ENCODE assay signal across 8 cellular contexts in genomic region chr2:130920417-130921030, GRCh38.
DNase-seq lines count a peak whose midpoint lies in the region; ATAC-seq and TF ChIP-seq lines count a peak whose summit lies in the region.

No MANE protein-coding gene starts in this region.

- no peak overlapping the region for H2BK15ac ChIP-seq in H9 (ENCODE audit: low read depth, low read length)

- no peak overlapping the region for H2AK5ac ChIP-seq in H9 (ENCODE audit: insufficient read length, low read length)

- H4K20me1 ChIP-seq in H9 (ENCODE audit: control insufficient read depth, insufficient read depth, insufficient read length), result no peaks in the 10 kb centered on the region

- H3K23ac ChIP-seq in H9 (ENCODE audit: insufficient read length, low read depth, low read length), result no peak overlapping the region

- H3K9me3 ChIP-seq in H9 (ENCODE audit: control insufficient read depth, low read depth, low read length) (no peaks in the 10 kb centered on the region), endodermal cell (ENCODE audit: control insufficient read depth, low read length) (no peaks in the 10 kb centered on the region)

- H3K4me2 ChIP-seq in H9 (ENCODE audit: insufficient read depth, insufficient read length, low read length), result no peak overlapping the region

- H3K27me3 ChIP-seq in H9 (ENCODE audit: insufficient read depth, low read length) (no peaks in the 10 kb centered on the region; the same call in 1 of the 2 replicates), endodermal cell (ENCODE audit: control insufficient read depth, insufficient read depth, low read length, poor library complexity, severe bottlenecking) (no peaks in the 10 kb centered on the region)

- no peaks in the 10 kb centered on the region for H3K79me1 ChIP-seq in H9 (ENCODE audit: insufficient read depth, low read depth, low read length, poor library complexity, severe bottlenecking)

- TF ChIP-seq POLR2A in GM18505 (IDR thresholded peaks at IDR 0.05; ENCODE audit: borderline replicate concordance, extremely low read depth, insufficient read depth, insufficient read length), result no peak

- no CpG with 5 or more reads among the region's 6 CpGs for WGBS in H9 (ENCODE audit: extremely low coverage, insufficient read length, low lambda C conversion rate)
- WGBS in endodermal cell (ENCODE audit: insufficient coverage in 1 of 2, insufficient read length in 1 of 2), 2 experiments, result 45 to 53% methylated on average over 4 to 6 of the region's 6 CpGs

- no peaks in the 10 kb centered on the region for H3K27me3 Mint-ChIP-seq in H9 (ENCODE audit: low read depth)
- peaks cover 2% of the 10 kb centered on the region for H3K27me3 Mint-ChIP-seq in activated CD8-positive, alpha-beta T cell treated with anti-CD3 and anti-CD28 coated beads, Interleukin-2, amount 10 ng/mL, durations not matched to agents 7 days and 5 days (ENCODE audit: low read depth)
- H3K27me3 Mint-ChIP-seq in endodermal cell (ENCODE audit: insufficient read depth), result peaks cover 11% of the 10 kb centered on the region
- H3K27me3 Mint-ChIP-seq in mesothelial cell of epicardium (ENCODE audit: low read depth), result no peaks in the 10 kb centered on the region

- H3K4me1 ChIP-seq in H9 (ENCODE audit: insufficient read depth, low read length), result no peaks in the 10 kb centered on the region
- no peaks in the 10 kb centered on the region for H3K4me1 ChIP-seq in endodermal cell (ENCODE audit: control insufficient read depth, insufficient read depth, low read length)

- H4K91ac ChIP-seq in H9 (ENCODE audit: insufficient read length, low read depth, low read length), result no peak overlapping the region

- H3K27ac Mint-ChIP-seq in H9, result peak overlapping the region in 1 of 3 experiments; percentile 17; a peak in 1 of 7 replicates
- H3K27ac Mint-ChIP-seq in activated CD8-positive, alpha-beta T cell treated with anti-CD3 and anti-CD28 coated beads, Interleukin-2, amount 10 ng/mL, durations not matched to agents 7 days and 5 days, result no peak overlapping the region
- no peak overlapping the region for H3K27ac Mint-ChIP-seq in endodermal cell
- no peak overlapping the region for H3K27ac Mint-ChIP-seq in mesothelial cell of epicardium

- no peak overlapping the region for H2BK120ac ChIP-seq in H9 (ENCODE audit: low read depth, low read length, poor library complexity, severe bottlenecking)

- DNase-seq in AG10803 (ENCODE audit: low read depth) (peak; percentile 56), H9 (peak; percentile 83), NCI-H526 (lab: John Stamatoyannopoulos, UW) (peak; percentile 77 to 89), endodermal cell (peak; percentile 97), mesothelial cell of epicardium (ENCODE audit: low spot score in 2 of 2, unreplicated experiment in 2 of 2) (peak; percentile 54 to 89)
- DNase-seq in activated CD8-positive, alpha-beta T cell treated with anti-CD3 and anti-CD28 coated beads, Interleukin-2, amount 10 ng/mL, durations not matched to agents 7 days and 5 days, result peak; percentile 58
- DNase-seq in stimulated activated CD8-positive, alpha-beta memory T cell treated with anti-CD3 and anti-CD28 coated beads, Interleukin-7, amount 100 ng/mL, for 1 hour (ENCODE audit: low read depth in 2 of 2), result peak; percentile 10 to 56

- H4K8ac ChIP-seq in H9 (replicated peaks; ENCODE audit: insufficient read length, low read depth, low read length), result no peak overlapping the region

- H3K4me3 Mint-ChIP-seq in H9, result no peak overlapping the region
- H3K4me3 Mint-ChIP-seq in activated CD8-positive, alpha-beta T cell treated with anti-CD3 and anti-CD28 coated beads, Interleukin-2, amount 10 ng/mL, durations not matched to agents 7 days and 5 days, result no peak overlapping the region
- no peak overlapping the region for H3K4me3 Mint-ChIP-seq in endodermal cell
- no peak overlapping the region for H3K4me3 Mint-ChIP-seq in mesothelial cell of epicardium

- H3K14ac ChIP-seq in H9 (ENCODE audit: insufficient read depth, low read length), result no peak overlapping the region

- H3K9me3 Mint-ChIP-seq in H9 (peaks cover 0 to 7% of the 10 kb centered on the region in 2 experiments; a peak in 2 of 5 replicates), endodermal cell (peaks cover 11% of the 10 kb centered on the region), mesothelial cell of epicardium (no peaks in the 10 kb centered on the region)
- no peaks in the 10 kb centered on the region for H3K9me3 Mint-ChIP-seq in activated CD8-positive, alpha-beta T cell treated with anti-CD3 and anti-CD28 coated beads, Interleukin-2, amount 10 ng/mL, durations not matched to agents 7 days and 5 days (ENCODE audit: insufficient read depth)

- H3K23me2 ChIP-seq in H9 (ENCODE audit: insufficient read length, low read depth, low read length, poor library complexity, severe bottlenecking), result no peaks in the 10 kb centered on the region

- H2BK5ac ChIP-seq in H9 (ENCODE audit: insufficient read length, low read length), result no peak overlapping the region

- peaks cover 8 to 20% of the 10 kb centered on the region in 2 experiments for H3K4me1 Mint-ChIP-seq in H9
- H3K4me1 Mint-ChIP-seq in activated CD8-positive, alpha-beta T cell treated with anti-CD3 and anti-CD28 coated beads, Interleukin-2, amount 10 ng/mL, durations not matched to agents 7 days and 5 days (ENCODE audit: low read depth), result no peaks in the 10 kb centered on the region
- no peaks in the 10 kb centered on the region for H3K4me1 Mint-ChIP-seq in endodermal cell
- H3K4me1 Mint-ChIP-seq in mesothelial cell of epicardium, result no peaks in the 10 kb centered on the region

- no peak overlapping the region for H2AFZ ChIP-seq in H9 (ENCODE audit: low read length)

- no peak overlapping the region for H2BK12ac ChIP-seq in H9 (ENCODE audit: insufficient read length, low read depth, low read length)

- H3K4ac ChIP-seq in H9 (ENCODE audit: low read depth, low read length), result no peak overlapping the region

- CTCF ChIA-PET in activated CD8-positive, alpha-beta T cell treated with anti-CD3 and anti-CD28 coated beads, Interleukin-2, amount 10 ng/mL, durations not matched to agents 7 days and 5 days (lab: Charles Lee), result interaction anchor here (0.8 to 2.0 kb wide), 9 partner anchors 9 to 148 kb away, joined by 3 to 12 read pairs (median 3); no protein-coding TSS in a partner anchor

- no peak overlapping the region for H3K18ac ChIP-seq in H9 (ENCODE audit: insufficient read length, low read depth, low read length)

- no peak for ATAC-seq in activated CD8-positive, alpha-beta T cell treated with anti-CD3 and anti-CD28 coated beads, Interleukin-2, amount 10 ng/mL, durations not matched to agents 7 days and 5 days
- ATAC-seq in GM18505 (IDR thresholded peaks at IDR 0.05; ENCODE audit: unreplicated experiment), result no peak

- POLR2A ChIA-PET in activated CD8-positive, alpha-beta T cell treated with anti-CD3 and anti-CD28 coated beads, Interleukin-2, amount 10 ng/mL, durations not matched to agents 7 days and 5 days (lab: Charles Lee), result no interaction called here

- no peak overlapping the region for H3K56ac ChIP-seq in H9 (ENCODE audit: insufficient read length, low read depth, low read length)

- no peak overlapping the region for H4K5ac ChIP-seq in H9 (ENCODE audit: insufficient read length, low read depth, low read length)

- no peak overlapping the region for H2BK20ac ChIP-seq in H9 (ENCODE audit: low read depth, low read length, poor library complexity, severe bottlenecking)

- no peak overlapping the region for H3K27ac ChIP-seq in H9 (ENCODE audit: insufficient read length, low read depth, low read length)
- no peak overlapping the region for H3K27ac ChIP-seq in endodermal cell (ENCODE audit: low read depth, low read length)

- TF ChIP-seq CTCF in AG10803 (conservative IDR thresholded peaks at IDR 0.05; ENCODE audit: low read length) (peak; percentile 92), H9 (conservative IDR thresholded peaks at IDR 0.05) (peak; percentile 94), endodermal cell (conservative IDR thresholded peaks at IDR 0.05) (peak; percentile 96), mesothelial cell of epicardium (IDR thresholded peaks at IDR 0.05; ENCODE audit: unreplicated experiment) (peak; percentile 83)

- H3K36me3 Mint-ChIP-seq in H9 (ENCODE audit: insufficient read depth in 1 of 3, low read depth in 3 of 3) (peaks cover 0 to 6% (median 2%) of the 10 kb centered on the region in 3 experiments; a peak in 3 of 7 replicates), endodermal cell (ENCODE audit: low read depth) (peaks cover 4% of the 10 kb centered on the region), mesothelial cell of epicardium (no peaks in the 10 kb centered on the region)
- no peaks in the 10 kb centered on the region for H3K36me3 Mint-ChIP-seq in activated CD8-positive, alpha-beta T cell treated with anti-CD3 and anti-CD28 coated beads, Interleukin-2, amount 10 ng/mL, durations not matched to agents 7 days and 5 days (ENCODE audit: low read depth)

- no peak overlapping the region for H3K4me3 ChIP-seq in AG10803 (ENCODE audit: low read length)
- no peak overlapping the region for H3K4me3 ChIP-seq in endodermal cell (ENCODE audit: low read length)

- H3K9ac ChIP-seq in H9 (ENCODE audit: extremely low read depth, insufficient read length, low read length) (no peak overlapping the region), endodermal cell (ENCODE audit: extremely low read depth, low read length, poor library complexity, severe bottlenecking) (no peak overlapping the region)

- H3K79me2 ChIP-seq in H9 (ENCODE audit: insufficient read depth, low read length), result no peaks in the 10 kb centered on the region

- no peak overlapping the region for H3T11ph ChIP-seq in H9 (ENCODE audit: low read length)

- no peaks in the 10 kb centered on the region for H3K36me3 ChIP-seq in endodermal cell (ENCODE audit: control insufficient read depth, insufficient read depth, low read length)

Comparison
In these comparisons a context has a peak if more than half of its experiments do, and no peak if none do; other contexts are left out.
1. DNase-seq: peak in every context shown above with its lines; median percentile 97 in endodermal cell; 83 in H9; 83 in NCI-H526; 72 in mesothelial cell of epicardium; 58 in activated CD8-positive, alpha-beta T cell treated with anti-CD3 and anti-CD28 coated beads, Interleukin-2, amount 10 ng/mL, durations not matched to agents 7 days and 5 days; 56 in AG10803; 33 in stimulated activated CD8-positive, alpha-beta memory T cell treated with anti-CD3 and anti-CD28 coated beads, Interleukin-7, amount 100 ng/mL, for 1 hour.